Comparison of ENCODE assay signal across 31 cellular contexts in genomic region chr9:26125693-26126092, GRCh38.
"Had no signal": no experiment of that assay in that cellular context is flagged by ENCODE, and none has a peak within 500 bp of the region (broad histone marks: within the 10 kb centered on the region; RNA-seq: fewer than 3 reads in every experiment).

No MANE protein-coding gene starts in this region.

- H3K4me3 Mint-ChIP-seq: naive thymus-derived CD8-positive, alpha-beta T cell; natural killer cell treated with Interleukin-12 subunit alpha and Interleukin-12 subunit beta and Interleukin-15 and Interleukin-18, amount 100 ng/mL, for 72 hours; nephron progenitor cell; neural crest cell; stimulated activated memory B cell treated with anti-CD40 and anti-IgM and Interleukin-4, amounts not matched to agents 10 μg/mL and 1 μg/mL and 100 μg/mL, for 72 hours; stimulated activated naive CD8-positive, alpha-beta T cell treated with anti-CD3 and anti-CD28 coated beads, Interleukin-15, amount 100 ng/mL, for 72 hours; type B pancreatic cell had no signal

- H3K4me1 Mint-ChIP-seq: naive thymus-derived CD8-positive, alpha-beta T cell; nephron progenitor cell; neural crest cell; stimulated activated memory B cell treated with anti-CD40 and anti-IgM and Interleukin-4, amounts not matched to agents 10 μg/mL and 1 μg/mL and 100 μg/mL, for 72 hours; stimulated activated naive CD8-positive, alpha-beta T cell treated with anti-CD3 and anti-CD28 coated beads, Interleukin-15, amount 100 ng/mL, for 72 hours had no signal

- H3K9me3 Mint-ChIP-seq: nephron progenitor cell, type B pancreatic cell had no signal

- H3K4me1 ChIP-seq: pancreas, prostate gland, right atrium auricular region, right lobe of liver, spleen, suprapubic skin, testis, transverse colon, upper lobe of right lung, uterus had no signal

- H3K27me3 ChIP-seq: neutrophil, pancreas, right atrium auricular region, right lobe of liver, spleen, suprapubic skin, testis, tibial artery, transverse colon, upper lobe of right lung, uterus had no signal

- H3K9me3 ChIP-seq: neutrophil, pancreas, prostate gland, right atrium auricular region, right lobe of liver, suprapubic skin, testis, tibial artery, transverse colon, upper lobe of right lung, uterus had no signal

- H3K4me3 ChIP-seq: pancreas, prostate gland, right atrium auricular region, right lobe of liver, skin epidermis, smooth muscle cell, spleen, suprapubic skin, testis, tibial artery, transverse colon, upper lobe of right lung, uterus had no signal

- ATAC-seq: naive thymus-derived CD8-positive, alpha-beta T cell; natural killer cell treated with Interleukin-12 subunit alpha and Interleukin-12 subunit beta and Interleukin-15 and Interleukin-18, amount 100 ng/mL, for 72 hours; pancreas; right lobe of liver; stimulated activated memory B cell treated with anti-CD40 and anti-IgM and Interleukin-4, amounts not matched to agents 10 μg/mL and 1 μg/mL and 100 μg/mL, for 72 hours; stimulated activated naive CD8-positive, alpha-beta T cell treated with anti-CD3 and anti-CD28 coated beads, Interleukin-15, amount 100 ng/mL, for 72 hours; stimulated activated naive CD8-positive, alpha-beta T cell treated with anti-CD3 and anti-CD28 coated beads, Interleukin-15, Interleukin-2, amounts not matched to agents 100 U/mL and 50 U/mL, for 24 hours; upper lobe of right lung had no signal

- H3K27ac ChIP-seq: neutrophil, pancreas, prostate gland, right atrium auricular region, right lobe of liver, skin epidermis, spleen, suprapubic skin, testis, tibial artery, transverse colon, upper lobe of right lung, uterus had no signal

- H3K4me2 ChIP-seq: smooth muscle cell had no signal

- DNase-seq: naive thymus-derived CD8-positive, alpha-beta T cell; nephron progenitor cell; nucleus accumbens; retina; right lobe of liver; spleen; stimulated activated CD4-positive, alpha-beta T cell treated with anti-CD3 and anti-CD28 coated beads, Interleukin-12 subunit alpha, Interleukin-12 subunit beta, amount 100 ng/mL, for 4 hours; stimulated activated CD4-positive, alpha-beta T cell treated with anti-CD3 and anti-CD28 coated beads, Interleukin-1b, Interleukin-23, amount 100 ng/mL, for 48 hours; stimulated activated CD4-positive, alpha-beta T cell treated with anti-CD3 and anti-CD28 coated beads, Interleukin-4, amount 100 ng/mL, for 1 hour; stimulated activated CD4-positive, alpha-beta T cell treated with anti-CD3 and anti-CD28 coated beads, Interleukin-4, amount 100 ng/mL, for 4 hours; stimulated activated CD8-positive, alpha-beta memory T cell treated with anti-CD3 and anti-CD28 coated beads, Interleukin-4, amount 100 ng/mL, for 48 hours; stimulated activated naive CD4-positive, alpha-beta T cell; stimulated activated naive CD8-positive, alpha-beta T cell treated with anti-CD3 and anti-CD28 coated beads, Interleukin-15, amount 100 ng/mL, for 72 hours; stimulated activated naive CD8-positive, alpha-beta T cell treated with anti-CD3 and anti-CD28 coated beads, Interleukin-15, Interleukin-2, amounts not matched to agents 100 U/mL and 50 U/mL, for 24 hours; substantia nigra; testis; tibial artery; transverse colon; upper lobe of right lung; uterus had no signal

- H3K27ac Mint-ChIP-seq: naive thymus-derived CD8-positive, alpha-beta T cell; natural killer cell treated with Interleukin-12 subunit alpha and Interleukin-12 subunit beta and Interleukin-15 and Interleukin-18, amount 100 ng/mL, for 72 hours; nephron progenitor cell; stimulated activated memory B cell treated with anti-CD40 and anti-IgM and Interleukin-4, amounts not matched to agents 10 μg/mL and 1 μg/mL and 100 μg/mL, for 72 hours; stimulated activated naive CD8-positive, alpha-beta T cell treated with anti-CD3 and anti-CD28 coated beads, Interleukin-15, amount 100 ng/mL, for 72 hours; type B pancreatic cell had no signal

- H3K27me3 Mint-ChIP-seq: naive thymus-derived CD8-positive, alpha-beta T cell; natural killer cell treated with Interleukin-12 subunit alpha and Interleukin-12 subunit beta and Interleukin-15 and Interleukin-18, amount 100 ng/mL, for 72 hours; stimulated activated memory B cell treated with anti-CD40 and anti-IgM and Interleukin-4, amounts not matched to agents 10 μg/mL and 1 μg/mL and 100 μg/mL, for 72 hours; stimulated activated naive CD8-positive, alpha-beta T cell treated with anti-CD3 and anti-CD28 coated beads, Interleukin-15, amount 100 ng/mL, for 72 hours; type B pancreatic cell had no signal

- H3K36me3 ChIP-seq: neutrophil, pancreas, prostate gland, right atrium auricular region, right lobe of liver, spleen, suprapubic skin, tibial artery, transverse colon, upper lobe of right lung, uterus had no signal

- H3K36me3 Mint-ChIP-seq: natural killer cell treated with Interleukin-12 subunit alpha and Interleukin-12 subunit beta and Interleukin-15 and Interleukin-18, amount 100 ng/mL, for 72 hours; stimulated activated memory B cell treated with anti-CD40 and anti-IgM and Interleukin-4, amounts not matched to agents 10 μg/mL and 1 μg/mL and 100 μg/mL, for 72 hours; type B pancreatic cell had no signal
